31 cellular contexts compared by ENCODE assay signal in genomic region chr3:186668426-186668825, GRCh38. TPM values are rescaled to one million over a fixed set of nuclear protein-coding genes. Genes with fewer than 3 reads are reported as not detected.
"Had no signal": no experiment of that assay in that cellular context is flagged by ENCODE, and none has a peak within 500 bp of the region (broad histone marks: within the 10 kb centered on the region; RNA-seq: fewer than 3 reads in every experiment).

No MANE protein-coding gene starts in this region.

- H3K27ac ChIP-seq: coronary artery, heart left ventricle, sigmoid colon, skin epidermis, stomach, thoracic aorta, transverse colon had no signal

- DNase-seq: effector CD4-positive, alpha-beta T cell; endodermal cell; heart left ventricle; hippocampal formation; natural killer cell; posterior cingulate gyrus; sigmoid colon; stimulated activated CD4-positive, alpha-beta T cell treated with anti-CD3 and anti-CD28 coated beads, Interleukin-2, amount 100 ng/mL, for 24 hours; stimulated activated CD4-positive, alpha-beta T cell treated with anti-CD3 and anti-CD28 coated beads, Interleukin-4, amount 100 ng/mL, for 4 hours; stimulated activated naive CD4-positive, alpha-beta T cell; stomach; substantia nigra; transverse colon had no signal

- H3K4me1 ChIP-seq: heart left ventricle, sigmoid colon, stomach, transverse colon had no signal

- H3K4me3 ChIP-seq: coronary artery, heart left ventricle, sigmoid colon, skin epidermis, stomach, thoracic aorta, transverse colon had no signal

- ATAC-seq: esophagus mucosa, heart left ventricle, natural killer cell had no signal

- H3K9me3 ChIP-seq: heart left ventricle, sigmoid colon, stomach, thoracic aorta, transverse colon had no signal

- H3K36me3 ChIP-seq: heart left ventricle, sigmoid colon, stomach, thoracic aorta, transverse colon had no signal

- FAIRE-seq: endothelial cell of umbilical vein, frontal cortex had no signal

- H3K27me3 ChIP-seq: transverse colon had no signal

RNA-seq across cellular contexts. Expression of gene HRG, which starts 2.6 kb away (rescaled TPM):
- total RNA-seq: dermis microvascular lymphatic vessel endothelial cell, endodermal cell, endothelial cell of umbilical vein, fibroblast of lung, frontal cortex, glomerular endothelial cell, heart left ventricle, mesothelial cell of epicardium, myocyte, natural killer cell, neural crest cell, osteocyte, pulmonary artery endothelial cell, sigmoid colon, stomach, thoracic aorta, transverse colon, ureter had no signal
- polyA plus RNA-seq: endothelial cell of umbilical vein, fibroblast of lung, stomach had no signal

RNA-seq across cellular contexts. Expression of gene FETUB, which starts 28.2 kb away (rescaled TPM):
- total RNA-seq: dermis microvascular lymphatic vessel endothelial cell, endodermal cell, endothelial cell of umbilical vein, esophagus mucosa, fibroblast of lung, frontal cortex, glomerular endothelial cell, kidney epithelial cell, mesothelial cell of epicardium, mucosa of gallbladder, myocyte, natural killer cell, neural crest cell, osteocyte, pulmonary artery endothelial cell, sigmoid colon, stomach, thoracic aorta, transverse colon, ureter had no signal
- polyA plus RNA-seq: endothelial cell of umbilical vein, fibroblast of lung, heart left ventricle had no signal

RNA-seq across cellular contexts. Expression of gene KNG1, which starts 48.7 kb away (rescaled TPM):
- total RNA-seq: dermis microvascular lymphatic vessel endothelial cell, endodermal cell, endothelial cell of umbilical vein, esophagus mucosa, fibroblast of lung, frontal cortex, glomerular endothelial cell, kidney epithelial cell, lower leg skin, mesothelial cell of epicardium, myocyte, natural killer cell, neural crest cell, osteocyte, pulmonary artery endothelial cell, sigmoid colon, stomach, thoracic aorta, ureter had no signal
- polyA plus RNA-seq: endothelial cell of umbilical vein, fibroblast of lung had no signal

RNA-seq across cellular contexts. Expression of gene AHSG, which starts 55.6 kb away (rescaled TPM):
- total RNA-seq: dermis microvascular lymphatic vessel endothelial cell, endodermal cell, endothelial cell of umbilical vein, esophagus mucosa, fibroblast of lung, frontal cortex, glomerular endothelial cell, heart left ventricle, kidney epithelial cell, mesothelial cell of epicardium, myocyte, natural killer cell, osteocyte, pulmonary artery endothelial cell, sigmoid colon, thoracic aorta, transverse colon, ureter had no signal
- polyA plus RNA-seq: endothelial cell of umbilical vein, fibroblast of lung, stomach had no signal
